Comparison of ENCODE assay signal across 16 cellular contexts in genomic region chr20:23127506-23128279, GRCh38. TPM values are rescaled to one million over a fixed set of nuclear protein-coding genes. Genes with fewer than 3 reads are reported as not detected.
DNase-seq lines count a peak whose midpoint lies in the region; ATAC-seq, FAIRE-seq and TF ChIP-seq lines count a peak whose summit lies in the region.
"Had no signal": no experiment of that assay in that cellular context is flagged by ENCODE, and none has a peak within 500 bp of the region (broad histone marks: within the 10 kb centered on the region; RNA-seq: fewer than 3 reads in every experiment).

No MANE protein-coding gene starts in this region.

- H3K36me3 ChIP-seq in BLaER1 (no peaks in the 10 kb centered on the region), psoas muscle (ENCODE audit: insufficient read depth in 1 of 2, low read depth in 1 of 2) (no peaks in the 10 kb centered on the region), ascending aorta (no peaks in the 10 kb centered on the region), heart right ventricle (no peaks in the 10 kb centered on the region)
- no peaks in the 10 kb centered on the region for H3K36me3 ChIP-seq in CD4-positive, CD25-positive, alpha-beta regulatory T cell (ENCODE audit: control insufficient read depth, insufficient read depth, low read length)

- intact Hi-C loops in dendritic cell treated with granulocyte-macrophage colony-stimulating factor and Interleukin-4, amounts not matched to agents 40 ng/mL and 50 ng/mL, for 4 days (cut with micrococcal nuclease) = no loop called here
- intact Hi-C loops in psoas muscle (cut with DNase I) (no loop called here), ascending aorta (cut with DNase I) (no loop called here), heart right ventricle (cut with DNase I) (loop anchor here in 2 of 10 donors (10.0 kb wide), 2 partner anchors 53 to 73 kb away; no protein-coding TSS in a partner anchor)

- H3K27ac Mint-ChIP-seq in CD4-positive, CD25-positive, alpha-beta regulatory T cell = peak overlapping the region in 2 of 3 donors; percentile 26 to 67
- peak overlapping the region; percentile 96 for H3K27ac Mint-ChIP-seq in dendritic cell treated with granulocyte-macrophage colony-stimulating factor and Interleukin-4, amounts not matched to agents 40 ng/mL and 50 ng/mL, for 4 days
- H3K27ac Mint-ChIP-seq: CD8-positive, alpha-beta memory T cell; HFFc6 had no signal

- no peaks in the 10 kb centered on the region for H3K9me3 Mint-ChIP-seq in CD4-positive, CD25-positive, alpha-beta regulatory T cell
- H3K9me3 Mint-ChIP-seq in dendritic cell treated with granulocyte-macrophage colony-stimulating factor and Interleukin-4, amounts not matched to agents 40 ng/mL and 50 ng/mL, for 4 days = no peaks in the 10 kb centered on the region
- H3K9me3 Mint-ChIP-seq: CD8-positive, alpha-beta memory T cell; HFFc6 had no signal

- H4K20me1 ChIP-seq in BLaER1 = no peaks in the 10 kb centered on the region

- no peak for ATAC-seq in CD4-positive, CD25-positive, alpha-beta regulatory T cell (ENCODE audit: low read depth in 2 of 2)
- ATAC-seq in psoas muscle = no peak
- ATAC-seq in heart right ventricle = no peak
- ATAC-seq: PC-3 had no signal

- H3K27me3 ChIP-seq in BLaER1 (no peaks in the 10 kb centered on the region), psoas muscle (ENCODE audit: insufficient read depth in 3 of 3, low read length in 2 of 3) (no peaks in the 10 kb centered on the region), ascending aorta (no peaks in the 10 kb centered on the region), heart right ventricle (no peaks in the 10 kb centered on the region)
- no peaks in the 10 kb centered on the region for H3K27me3 ChIP-seq in CD4-positive, CD25-positive, alpha-beta regulatory T cell (ENCODE audit: control insufficient read depth, insufficient read depth, low read length)

- H3K9ac ChIP-seq in BLaER1 = peak overlapping the region; percentile 74

- no peaks in the 10 kb centered on the region for H3K9me3 ChIP-seq in BLaER1
- no peaks in the 10 kb centered on the region for H3K9me3 ChIP-seq in CD4-positive, CD25-positive, alpha-beta regulatory T cell (ENCODE audit: control insufficient read depth in 2 of 2, low read length in 2 of 2)
- no peaks in the 10 kb centered on the region for H3K9me3 ChIP-seq in psoas muscle
- no peaks in the 10 kb centered on the region for H3K9me3 ChIP-seq in ascending aorta
- H3K9me3 ChIP-seq in heart right ventricle = no peaks in the 10 kb centered on the region

- H3K27me3 Mint-ChIP-seq in CD4-positive, CD25-positive, alpha-beta regulatory T cell = no peaks in the 10 kb centered on the region
- H3K27me3 Mint-ChIP-seq in dendritic cell treated with granulocyte-macrophage colony-stimulating factor and Interleukin-4, amounts not matched to agents 40 ng/mL and 50 ng/mL, for 4 days = no peaks in the 10 kb centered on the region

- peaks cover 91% of the 10 kb centered on the region for H3K4me1 ChIP-seq in BLaER1
- peaks cover 14% of the 10 kb centered on the region for H3K4me1 ChIP-seq in CD4-positive, CD25-positive, alpha-beta regulatory T cell (ENCODE audit: control insufficient read depth, insufficient read depth, low read length, poor library complexity, severe bottlenecking)
- peaks cover 46% of the 10 kb centered on the region for H3K4me1 ChIP-seq in psoas muscle
- H3K4me1 ChIP-seq in ascending aorta = no peaks in the 10 kb centered on the region
- H3K4me1 ChIP-seq in heart right ventricle = peaks cover 2 to 75% (median 46%) of the 10 kb centered on the region in 9 donors

- peak overlapping the region; percentile 95 for H3K27ac ChIP-seq in BLaER1
- no peak overlapping the region for H3K27ac ChIP-seq in CD4-positive, CD25-positive, alpha-beta regulatory T cell (ENCODE audit: insufficient read depth, low read length, poor library complexity, severe bottlenecking)
- H3K27ac ChIP-seq in psoas muscle = peak overlapping the region; percentile 87
- no peak overlapping the region for H3K27ac ChIP-seq in ascending aorta
- peak overlapping the region in 2 of 10 donors; percentile 64 to 87 for H3K27ac ChIP-seq in heart right ventricle

- H3K4me3 ChIP-seq in BLaER1 = no peak overlapping the region
- no peak overlapping the region for H3K4me3 ChIP-seq in CD4-positive, CD25-positive, alpha-beta regulatory T cell (ENCODE audit: low read depth, low read length)
- H3K4me3 ChIP-seq in psoas muscle = no peak overlapping the region
- H3K4me3 ChIP-seq in foreskin fibroblast (ENCODE audit: low read depth in 1 of 2, low read length in 2 of 2) = no peak overlapping the region
- H3K4me3 ChIP-seq in ascending aorta = no peak overlapping the region
- no peak overlapping the region for H3K4me3 ChIP-seq in heart right ventricle

- no peak for TF ChIP-seq POLR2A in GM12891 (IDR thresholded peaks at IDR 0.05; ENCODE audit: low read depth, low read length)

- 89 to 98% (median 91%) methylated on average over 14 of the region's 14 CpGs for WGBS in psoas muscle, 3 donors
- WGBS in heart right ventricle, 2 donors = 94 to 99% methylated on average over 14 of the region's 14 CpGs

- no peak for DNase-seq in CD4-positive, CD25-positive, alpha-beta regulatory T cell
- no peak for DNase-seq in psoas muscle
- no peak for DNase-seq in foreskin fibroblast
- DNase-seq in ascending aorta (ENCODE audit: low spot score in 2 of 2) = no peak
- DNase-seq in GM12891 (ENCODE audit: insufficient read length, low spot score) = no peak
- no peak for DNase-seq in heart right ventricle
- DNase-seq: ACHN; CD8-positive, alpha-beta memory T cell; GOT3; HFFc6; NCI-H1105 treated with DMSO at 0.1 percent for 48 hours; NCI-H187; NK-92 treated with Interleukin-12 subunit alpha and Interleukin-12 subunit beta, amount 100 ng/mL, for 24 hours; PC-3 had no signal

- peak overlapping the region; percentile 87 for H3K4me2 ChIP-seq in BLaER1

- H3K4me3 Mint-ChIP-seq in CD4-positive, CD25-positive, alpha-beta regulatory T cell = no peak overlapping the region
- no peak overlapping the region for H3K4me3 Mint-ChIP-seq in dendritic cell treated with granulocyte-macrophage colony-stimulating factor and Interleukin-4, amounts not matched to agents 40 ng/mL and 50 ng/mL, for 4 days
- H3K4me3 Mint-ChIP-seq: CD8-positive, alpha-beta memory T cell; HFFc6 had no signal

- FAIRE-seq in GM12891 (lab: Jason Lieb, UNC) = no peak

- H3K36me3 Mint-ChIP-seq in CD4-positive, CD25-positive, alpha-beta regulatory T cell = no peaks in the 10 kb centered on the region
- no peaks in the 10 kb centered on the region for H3K36me3 Mint-ChIP-seq in dendritic cell treated with granulocyte-macrophage colony-stimulating factor and Interleukin-4, amounts not matched to agents 40 ng/mL and 50 ng/mL, for 4 days (ENCODE audit: low read depth)
- H3K36me3 Mint-ChIP-seq: CD8-positive, alpha-beta memory T cell had no signal

- peaks cover 0 to 35% (median 16%) of the 10 kb centered on the region in 4 donors for H3K4me1 Mint-ChIP-seq in CD4-positive, CD25-positive, alpha-beta regulatory T cell
- H3K4me1 Mint-ChIP-seq in dendritic cell treated with granulocyte-macrophage colony-stimulating factor and Interleukin-4, amounts not matched to agents 40 ng/mL and 50 ng/mL, for 4 days (ENCODE audit: low read depth) = peaks cover 87% of the 10 kb centered on the region
- H3K4me1 Mint-ChIP-seq: CD8-positive, alpha-beta memory T cell had no signal

- TF ChIP-seq CTCF in psoas muscle (IDR thresholded peaks at IDR 0.05) (no peak), foreskin fibroblast (IDR thresholded peaks at IDR 0.05; ENCODE audit: low read depth, low read length) (no peak), ascending aorta (IDR thresholded peaks at IDR 0.05) (no peak), heart right ventricle (IDR thresholded peaks at IDR 0.05) (no peak)

TF ChIP-seq in GM12891, 5 proteins besides CTCF, POLR2A, EP300 and RAD21:
- TF ChIP-seq POLR2AphosphoS5 (IDR thresholded peaks at IDR 0.05; ENCODE audit: low read depth, low read length) = no peak
- no peak for TF ChIP-seq PAX5 (IDR thresholded peaks at IDR 0.05; ENCODE audit: insufficient read depth, low read length, severe bottlenecking)

RNA-seq across cellular contexts. Expression of gene CD93, which starts 41.6 kb away (rescaled TPM):
- total RNA-seq in CD4-positive, CD25-positive, alpha-beta regulatory T cell = 3.3 TPM
- polyA plus RNA-seq in CD4-positive, CD25-positive, alpha-beta regulatory T cell = under 1 TPM; 0.12 to 0.33 (median 0.26) TPM
- total RNA-seq in psoas muscle (10 to 100 TPM; 17.6 to 35.7 (median 34.6) TPM), ascending aorta (206 TPM), heart right ventricle (10 to 100 TPM; 29.6 to 85.0 (median 40.0) TPM)
- polyA plus RNA-seq in psoas muscle (10 to 100 TPM in 1 of 3 donors, 1 to 10 TPM in 2; 7.7 to 15.5 (median 9.5) TPM), heart right ventricle (10 to 100 TPM; 12.7 to 24.9 TPM)
- polyA plus RNA-seq in GM12891 (2012; ENCODE audit: low read depth, missing spikeins) = 0.05 TPM
- total RNA-seq: HFFc6, PC-3 had no signal

Comparison
In these comparisons a context has a peak if more than half of its experiments do, and no peak if none do; other contexts are left out.
1. H3K27ac ChIP-seq: peak in BLaER1 (single experiment) and psoas muscle (single experiment); none in CD4-positive, CD25-positive, alpha-beta regulatory T cell (single experiment) and ascending aorta (0 of 2).